Comparison of ENCODE assay signal across 13 cellular contexts in the genomic region with DNA sequence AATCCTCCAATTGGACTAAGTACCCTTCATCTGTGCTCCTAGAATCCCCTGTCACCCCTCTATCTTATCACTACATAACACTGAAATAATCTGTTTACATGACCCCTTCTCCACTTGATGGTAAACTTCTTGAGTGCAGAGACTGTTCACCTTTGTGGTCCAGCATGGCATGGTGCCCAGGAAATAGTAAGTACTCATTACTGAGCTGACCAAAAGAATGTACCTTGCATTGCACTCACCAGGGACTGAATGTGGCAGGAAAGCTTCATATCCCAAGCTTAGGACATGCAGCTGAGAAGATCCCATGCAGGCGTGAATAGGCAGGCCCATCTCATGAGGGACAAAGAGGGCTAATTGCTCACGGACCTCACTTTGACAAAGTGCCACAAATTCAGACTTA. TPM values are rescaled to one million over a fixed set of nuclear protein-coding genes. Genes with fewer than 3 reads are reported as not detected.
DNase-seq lines count a peak whose midpoint lies in the region; ATAC-seq, FAIRE-seq and TF ChIP-seq lines count a peak whose summit lies in the region.
"Had no signal": no experiment of that assay in that cellular context is flagged by ENCODE, and none has a peak within 500 bp of the region (broad histone marks: within the 10 kb centered on the region; RNA-seq: fewer than 3 reads in every experiment).

No MANE protein-coding gene starts in this region.

- DNase-seq in GM04504 (ENCODE audit: low read depth) (peak; percentile 14), NCI-H2196 (lab: John Stamatoyannopoulos, UW; ENCODE audit: unreplicated experiment) (peak; percentile 64), mammary epithelial cell (peak; percentile 90), pancreas (peak in 1 of 6 donors; percentile 19), H7 (no peak), uterus (no peak), hepatic stellate cell (ENCODE audit: low spot score) (no peak)
- no peak for DNase-seq in activated CD8-positive, alpha-beta memory T cell treated with anti-CD3 and anti-CD28 coated beads, Interleukin-2, amount 50 U/mL, for 4 hours
- DNase-seq: activated CD4-positive, CD25-positive, alpha-beta regulatory T cell treated with anti-CD3 and anti-CD28 coated beads, Interleukin-2, amount 50 U/mL, for 72 hours; colonic mucosa; NCI-H2029; tibial artery had no signal

- H3K9ac ChIP-seq in mammary epithelial cell (ENCODE audit: insufficient read depth, low read length) = no peak overlapping the region

- whole genome bisulfite sequencing in mammary epithelial cell (ENCODE audit: low coverage, missing lambda C conversion rate) = 6% methylated on average over 2 of the region's 2 CpGs
- 73 to 85% methylated on average over 2 of the region's 2 CpGs for WGBS in pancreas, 2 donors

- no peaks in the 10 kb centered on the region for H3K9me3 ChIP-seq in mammary epithelial cell (replicated peaks; ENCODE audit: insufficient read depth, low read length)
- H3K9me3 ChIP-seq in pancreas = no peaks in the 10 kb centered on the region
- no peaks in the 10 kb centered on the region for H3K9me3 ChIP-seq in uterus
- H3K9me3 ChIP-seq: colonic mucosa, tibial artery had no signal

- no peak overlapping the region for H2AFZ ChIP-seq in mammary epithelial cell (ENCODE audit: low read depth, low read length)

- no peaks in the 10 kb centered on the region for H3K36me3 ChIP-seq in mammary epithelial cell (ENCODE audit: insufficient read depth, low read length)
- no peaks in the 10 kb centered on the region for H3K36me3 ChIP-seq in pancreas
- no peaks in the 10 kb centered on the region for H3K36me3 ChIP-seq in H7 (replicated peaks; ENCODE audit: control insufficient read depth, insufficient read depth, low read length)
- H3K36me3 ChIP-seq in uterus = no peaks in the 10 kb centered on the region
- H3K36me3 ChIP-seq: colonic mucosa, tibial artery had no signal

- dilution Hi-C loops in mammary epithelial cell (cut with HindIII; ENCODE audit: low sequenced_read_pairs) = loop anchor here (10.0 kb wide), 1 partner anchor 47 kb away; no protein-coding TSS in a partner anchor

- in situ Hi-C loops in mammary epithelial cell (cut with MboI; ENCODE audit: low sequenced_read_pairs in 2 of 2) = no loop called here

- H3K27me3 ChIP-seq in mammary epithelial cell (ENCODE audit: insufficient read depth, low read length) (no peaks in the 10 kb centered on the region), pancreas (no peaks in the 10 kb centered on the region), H7 (ENCODE audit: control insufficient read depth, insufficient read depth, low read length) (no peaks in the 10 kb centered on the region), uterus (no peaks in the 10 kb centered on the region)
- H3K27me3 ChIP-seq: colonic mucosa, tibial artery had no signal

- ATAC-seq in pancreas = peak in 3 of 4 donors; percentile 43 to 83 (median 74)

- H3K27ac ChIP-seq in mammary epithelial cell (ENCODE audit: insufficient read depth, low read depth, low read length) (no peak overlapping the region), pancreas (no peak overlapping the region), uterus (no peak overlapping the region)
- H3K27ac ChIP-seq: colonic mucosa, tibial artery had no signal

- no TSS peak for BruUV-seq in mammary epithelial cell (replicated peaks; lab: Mats Ljungman, UMichigan)

- peaks cover 37% of the 10 kb centered on the region for H3K4me1 ChIP-seq in mammary epithelial cell (ENCODE audit: insufficient read depth, low read length)
- no peaks in the 10 kb centered on the region for H3K4me1 ChIP-seq in pancreas
- H3K4me1 ChIP-seq in uterus = peaks cover 0 to 3% of the 10 kb centered on the region in 2 donors
- H3K4me1 ChIP-seq: colonic mucosa had no signal

- intact Hi-C loops in mammary epithelial cell (cut with micrococcal nuclease) (loop anchor here (1.0 to 5.0 kb wide), 3 partner anchors 34 to 99 kb away; a partner anchor contains a TSS), pancreas (cut with DNase I) (no loop called here), uterus (cut with DNase I; ENCODE audit: low total_unique reads) (no loop called here)

- no peak overlapping the region for H3K4me3 ChIP-seq in mammary epithelial cell (replicated peaks in 1 of 3; ENCODE audit: insufficient read depth in 1 of 3, low read depth in 2 of 3, low read length in 3 of 3)
- no peak overlapping the region for H3K4me3 ChIP-seq in pancreas
- H3K4me3 ChIP-seq in H7 (ENCODE audit: insufficient read depth, low read depth, low read length) = no peak overlapping the region
- no peak overlapping the region for H3K4me3 ChIP-seq in uterus
- H3K4me3 ChIP-seq: colonic mucosa, tibial artery had no signal

- TF ChIP-seq POLR2A in uterus (IDR thresholded peaks at IDR 0.05) = no peak

- no peak for FAIRE-seq in pancreas (lab: Jason Lieb, UNC)

- H3K79me2 ChIP-seq in mammary epithelial cell (ENCODE audit: insufficient read depth, low read length) = no peaks in the 10 kb centered on the region

- TF ChIP-seq CTCF in mammary epithelial cell (conservative IDR thresholded peaks at IDR 0.05 in 1 of 2, IDR thresholded peaks at IDR 0.05 in 1 of 2; ENCODE audit: extremely low read depth in 1 of 2, insufficient read depth in 1 of 2, low read depth in 1 of 2, low read length in 2 of 2) = no peak
- no peak for TF ChIP-seq CTCF in pancreas (IDR thresholded peaks at IDR 0.05)
- no peak for TF ChIP-seq CTCF in uterus (IDR thresholded peaks at IDR 0.05)

- CTCF ChIA-PET in mammary epithelial cell (lab: Charles Lee; ENCODE audit: low non-redundant PET) = interaction anchor here (0.5 kb wide), 1 partner anchor 50 kb away, joined by 4 read pairs; no protein-coding TSS in a partner anchor

- H3K4me2 ChIP-seq in mammary epithelial cell (ENCODE audit: insufficient read depth, low read depth, low read length) = peak overlapping the region; percentile 59

- no peaks in the 10 kb centered on the region for H4K20me1 ChIP-seq in mammary epithelial cell (ENCODE audit: insufficient read depth, low read length)

RNA-seq across cellular contexts. Expression of a gene that starts 1.4 kb away (rescaled TPM):
- total RNA-seq in mammary epithelial cell (not detected), pancreas (under 1 TPM in 1 of 6 donors, not detected in 5; 0.22 TPM), uterus (not detected)
- polyA plus RNA-seq in mammary epithelial cell (not detected), pancreas (under 1 TPM; 0.11 to 0.12 TPM)
- not detected for polyA minus RNA-seq in mammary epithelial cell
- not detected in 2 replicates for total RNA-seq in H7 (2014; rRNA removed; shearing (Covaris generic))
- total RNA-seq: colonic mucosa, glomerular endothelial cell had no signal

RNA-seq across cellular contexts. Expression of a gene that starts 53.4 kb away (rescaled TPM):
- total RNA-seq in mammary epithelial cell (10 to 100 TPM; 26.0 to 31.6 TPM), pancreas (10 to 100 TPM in 1 of 6 donors, 1 to 10 TPM in 5; 6.8 to 17.1 (median 9.0) TPM), uterus (10 to 100 TPM; 12.1 to 46.6 (median 21.6) TPM)
- polyA plus RNA-seq in mammary epithelial cell (13.8 TPM), pancreas (1 to 10 TPM; 3.5 to 4.9 TPM)
- 15.2 TPM for polyA minus RNA-seq in mammary epithelial cell
- total RNA-seq in H7 (2014; rRNA removed; shearing (Covaris generic)) = 12.1 and 15.6 TPM in 2 replicates

Comparison
In these comparisons a context has a peak if more than half of its experiments do, and no peak if none do; other contexts are left out.
1. DNase-seq: peak in GM04504 (single experiment), NCI-H2196 (single experiment) and mammary epithelial cell (single experiment); none in H7 (single experiment), uterus (0 of 2), activated CD8-positive, alpha-beta memory T cell treated with anti-CD3 and anti-CD28 coated beads, Interleukin-2, amount 50 U/mL, for 4 hours (single experiment) and hepatic stellate cell (single experiment).